ENCODE assay signal across 19 cellular contexts in the genomic region with DNA sequence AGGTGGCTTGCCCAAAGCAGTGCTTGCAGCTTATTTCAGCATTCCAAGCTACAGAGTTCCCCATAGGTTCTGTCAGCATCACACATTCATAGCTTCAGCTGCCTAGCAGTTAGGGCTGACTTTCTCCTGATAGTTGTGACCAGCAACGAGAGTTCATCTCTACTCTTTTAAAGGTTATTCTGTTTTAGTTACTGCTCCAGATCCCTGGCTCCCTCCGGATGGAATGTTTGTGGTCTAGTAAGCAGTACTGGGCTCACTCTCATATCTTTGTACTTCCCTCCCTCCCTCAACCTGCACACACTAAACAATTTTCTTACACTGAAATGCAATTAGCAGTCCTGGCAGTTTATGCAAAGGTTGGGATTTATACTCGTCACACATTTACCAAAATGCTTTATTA. TPM values are rescaled to one million over a fixed set of nuclear protein-coding genes. Genes with fewer than 3 reads are reported as not detected.
DNase-seq lines count a peak whose midpoint lies in the region; ATAC-seq and TF ChIP-seq lines count a peak whose summit lies in the region.
"Had no signal": no experiment of that assay in that cellular context is flagged by ENCODE, and none has a peak within 500 bp of the region (broad histone marks: within the 10 kb centered on the region; RNA-seq: fewer than 3 reads in every experiment).

No MANE protein-coding gene starts in this region.

- no peaks in the 10 kb centered on the region for H3K36me3 Mint-ChIP-seq in nephron (ENCODE audit: low read depth)

- BruUV-seq in OCI-LY7 (replicated peaks; lab: Mats Ljungman, UMichigan), result no TSS peak

- H3K4me1 ChIP-seq in OCI-LY7 (ENCODE audit: insufficient read depth, low read length, poor library complexity, severe bottlenecking), result peaks cover 71% of the 10 kb centered on the region
- peaks cover 9 to 16% of the 10 kb centered on the region in 2 donors for H3K4me1 ChIP-seq in aorta (ENCODE audit: control insufficient read depth in 1 of 2, insufficient read depth in 2 of 2, low read length in 2 of 2)

- peaks cover 49% of the 10 kb centered on the region for H4K20me1 ChIP-seq in OCI-LY7 (ENCODE audit: insufficient read depth, low read length)

- H3K4me3 ChIP-seq in OCI-LY7 (ENCODE audit: low read depth, low read length, poor library complexity, severe bottlenecking) (no peak overlapping the region), aorta (ENCODE audit: low read length in 2 of 2) (no peak overlapping the region)

- POLR2A ChIA-PET in OCI-LY7 (lab: Charles Lee), result interaction anchor here (0.6 to 2.7 kb wide), 5 partner anchors 9 to 25 kb away, joined by 3 to 8 read pairs (median 3); no protein-coding TSS in a partner anchor

- peaks cover 75% of the 10 kb centered on the region for H3K36me3 ChIP-seq in OCI-LY7 (ENCODE audit: insufficient read depth, low read length)
- H3K36me3 ChIP-seq in aorta (ENCODE audit: control insufficient read depth in 1 of 2, insufficient read depth in 2 of 2, low read length in 1 of 2), result no peaks in the 10 kb centered on the region

- DNase-seq in AG20443 (ENCODE audit: low spot score), result peak; percentile 21
- no peak for DNase-seq in OCI-LY7 (ENCODE audit: low spot score)
- DNase-seq in glomerular visceral epithelial cell (ENCODE audit: extremely low spot score), result peak; percentile 53
- no peak for DNase-seq in aorta
- DNase-seq in SHP77 treated with DMSO at 0.1 percent for 48 hours (lab: John Stamatoyannopoulos, UW), result no peak
- DNase-seq: activated CD8-positive, alpha-beta T cell treated with anti-CD3 and anti-CD28 coated beads for 36 hours; activated T-cell treated with anti-CD3 and anti-CD28 coated beads, Interleukin-2, amount 50 U/mL, for 48 hours; central memory CD4-positive, alpha-beta T cell; mammary epithelial cell; NCI-H146; NCI-H446; right cardiac atrium; stimulated activated CD4-positive, alpha-beta T cell treated with anti-CD3 and anti-CD28 coated beads, Interleukin-1b, Interleukin-23, amount 100 ng/mL, for 48 hours; T-helper 17 cell had no signal

- no peaks in the 10 kb centered on the region for H3K9me3 Mint-ChIP-seq in nephron
- H3K9me3 Mint-ChIP-seq: activated CD8-positive, alpha-beta T cell treated with anti-CD3 and anti-CD28 coated beads for 36 hours had no signal

- no peaks in the 10 kb centered on the region for H3K9me3 ChIP-seq in OCI-LY7 (ENCODE audit: low read length)
- no peaks in the 10 kb centered on the region for H3K9me3 ChIP-seq in aorta (ENCODE audit: control insufficient read depth, low read length)

- peak overlapping the region; percentile 92 to 93 (median 92) for H3K27ac Mint-ChIP-seq in nephron
- H3K27ac Mint-ChIP-seq: activated CD8-positive, alpha-beta T cell treated with anti-CD3 and anti-CD28 coated beads for 36 hours had no signal

- H3K4me2 ChIP-seq in OCI-LY7 (ENCODE audit: low read length), result peak overlapping the region; percentile 45

- CTCF ChIA-PET in OCI-LY7 (lab: Charles Lee; ENCODE audit: unreplicated experiment), result interaction anchor here (0.7 to 1.2 kb wide), 2 partner anchors 25 kb away, joined by 4 read pairs; no protein-coding TSS in a partner anchor

- no peak for TF ChIP-seq CTCF in OCI-LY7 (conservative IDR thresholded peaks at IDR 0.05; ENCODE audit: low read length)
- no peak for TF ChIP-seq CTCF in nephron (IDR thresholded peaks at IDR 0.05; ENCODE audit: unreplicated experiment in 3 of 3)

- ATAC-seq in aorta (ENCODE audit: low FRiP score), result no peak
- no peak for ATAC-seq in GM21515 (IDR thresholded peaks at IDR 0.05; ENCODE audit: unreplicated experiment)
- ATAC-seq in HG02870 (IDR thresholded peaks at IDR 0.05; ENCODE audit: unreplicated experiment), result no peak
- ATAC-seq: activated CD8-positive, alpha-beta T cell treated with anti-CD3 and anti-CD28 coated beads for 36 hours; right cardiac atrium; Right ventricle myocardium inferior; T-helper 17 cell had no signal

- H2AFZ ChIP-seq in OCI-LY7 (ENCODE audit: low read length), result no peak overlapping the region

- no peaks in the 10 kb centered on the region for H3K9me2 ChIP-seq in OCI-LY7 (ENCODE audit: insufficient read depth, low read length)

- peaks cover 75% of the 10 kb centered on the region for H3K4me1 Mint-ChIP-seq in nephron

- no peaks in the 10 kb centered on the region for H3K27me3 ChIP-seq in aorta (ENCODE audit: control insufficient read depth in 1 of 2, insufficient read depth in 2 of 2, low read length in 1 of 2)

- 18 to 24% methylated on average over 3 of the region's 3 CpGs for WGBS in aorta, 2 donors

- peaks cover 99% of the 10 kb centered on the region for H3K79me2 ChIP-seq in OCI-LY7 (ENCODE audit: insufficient read depth, low read depth, low read length)

- H3K27me3 Mint-ChIP-seq in nephron (ENCODE audit: low read depth), result no peaks in the 10 kb centered on the region
- H3K27me3 Mint-ChIP-seq: activated CD8-positive, alpha-beta T cell treated with anti-CD3 and anti-CD28 coated beads for 36 hours; T-helper 17 cell had no signal

- H3K27ac ChIP-seq in OCI-LY7 (ENCODE audit: low read depth, low read length, poor library complexity, severe bottlenecking) (peak overlapping the region; percentile 16), aorta (ENCODE audit: low read depth in 1 of 2, low read length in 2 of 2) (peak overlapping the region in 1 of 2 donors; percentile 44)

- peak overlapping the region in 2 of 3 experiments; percentile 6 to 41 for H3K4me3 Mint-ChIP-seq in nephron
- H3K4me3 Mint-ChIP-seq: activated CD8-positive, alpha-beta T cell treated with anti-CD3 and anti-CD28 coated beads for 36 hours; T-helper 17 cell had no signal

- intact Hi-C loops in OCI-LY7 (cut with micrococcal nuclease; ENCODE audit: unreplicated experiment), result no loop called here
- intact Hi-C loops in aorta (cut with DNase I), result no loop called here

RNA-seq across cellular contexts. Expression of gene PTTG2, which starts 43.9 kb away (rescaled TPM):
- 1.0 and 1.6 TPM in 2 replicates for total RNA-seq in OCI-LY7 (2014; rRNA removed; shearing (Covaris generic))
- 1.7 and 2.0 TPM in 2 replicates for total RNA-seq in OCI-LY7 (2022)
- 1 to 10 TPM; 4.1 to 5.9 TPM for total RNA-seq in aorta
- polyA plus RNA-seq in aorta, result under 1 TPM in 1 of 2 donors, not detected in 1; 0.79 TPM
- total RNA-seq: activated CD8-positive, alpha-beta T cell treated with anti-CD3 and anti-CD28 coated beads for 36 hours; fibroblast of lung; mammary epithelial cell had no signal
- polyA plus RNA-seq: fibroblast of lung, mammary epithelial cell had no signal

Comparison
In these comparisons a context has a peak if more than half of its experiments do, and no peak if none do; other contexts are left out.
1. DNase-seq: peak in AG20443 (single experiment) and glomerular visceral epithelial cell (single experiment); none in OCI-LY7 (single experiment), aorta (0 of 2) and SHP77 treated with DMSO at 0.1 percent for 48 hours (single experiment).